22 cellular contexts compared by ENCODE assay signal in genomic region chr12:122990961-122991622, GRCh38. TPM values are rescaled to one million over a fixed set of nuclear protein-coding genes. Genes with fewer than 3 reads are reported as not detected.
DNase-seq lines count a peak whose midpoint lies in the region; ATAC-seq and TF ChIP-seq lines count a peak whose summit lies in the region.
"Had no signal": no experiment of that assay in that cellular context is flagged by ENCODE, and none has a peak within 500 bp of the region (broad histone marks: within the 10 kb centered on the region; RNA-seq: fewer than 3 reads in every experiment).

No MANE protein-coding gene starts in this region.

- no peak overlapping the region for H3K4me3 Mint-ChIP-seq in endothelial cell (ENCODE audit: unreplicated experiment)
- H3K4me3 Mint-ChIP-seq: CD4-positive, alpha-beta T cell; GM23338 had no signal

- peak overlapping the region; percentile 67 for H2BK15ac ChIP-seq in neuronal stem cell (ENCODE audit: low read length)

- TF ChIP-seq POLR2A in NB4 (IDR thresholded peaks at IDR 0.05; ENCODE audit: extremely low read depth, insufficient read length), result no peak

- no peak overlapping the region for H2AFZ ChIP-seq in neuronal stem cell (ENCODE audit: low read length)
- H2AFZ ChIP-seq: GM23338 had no signal

- H3K27ac Mint-ChIP-seq in endothelial cell (ENCODE audit: unreplicated experiment), result no peak overlapping the region
- H3K27ac Mint-ChIP-seq: CD4-positive, alpha-beta T cell; GM23338; IgD-negative memory B cell had no signal

- H3K27me3 Mint-ChIP-seq in endothelial cell (ENCODE audit: unreplicated experiment), result no peaks in the 10 kb centered on the region
- H3K27me3 Mint-ChIP-seq: CD4-positive, alpha-beta T cell had no signal

- intact Hi-C loops in left ventricle myocardium superior (cut with micrococcal nuclease), result no loop called here
- intact Hi-C loops in Right ventricle myocardium superior (cut with DNase I), result no loop called here

- H2BK120ac ChIP-seq in neuronal stem cell (ENCODE audit: low read depth, low read length), result peak overlapping the region; percentile 61

- H4K8ac ChIP-seq in neuronal stem cell (ENCODE audit: low read depth, low read length), result peak overlapping the region; percentile 92

- H3K23ac ChIP-seq in neuronal stem cell (ENCODE audit: low read depth, low read length, poor library complexity), result peak overlapping the region; percentile 65

- no peak overlapping the region for H3K14ac ChIP-seq in neuronal stem cell (ENCODE audit: low read length)

- H3K4me3 ChIP-seq in NB4 (ENCODE audit: low read depth, low read length) (no peak overlapping the region), neuronal stem cell (ENCODE audit: low read length in 2 of 2) (no peak overlapping the region)
- H3K4me3 ChIP-seq: BLaER1, GM23338, SJCRH30 had no signal

- no peak overlapping the region for H3K4ac ChIP-seq in neuronal stem cell (ENCODE audit: low read length)

- ATAC-seq in left ventricle myocardium superior, result no peak
- no peak for ATAC-seq in Right ventricle myocardium superior (ENCODE audit: poor library complexity)
- ATAC-seq: GM23338, PC-3, SK-N-SH treated with all-trans-retinoic acid at 6 μM for 48 hours had no signal

- H2AK5ac ChIP-seq in neuronal stem cell (ENCODE audit: low read depth, low read length), result peak overlapping the region; percentile 75

- no peaks in the 10 kb centered on the region for H3K4me1 Mint-ChIP-seq in endothelial cell (ENCODE audit: unreplicated experiment)
- H3K4me1 Mint-ChIP-seq: GM23338 had no signal

- H3K36me3 ChIP-seq in neuronal stem cell (replicated peaks in 1 of 2; ENCODE audit: control insufficient read depth in 2 of 2, insufficient read depth in 2 of 2, low read length in 2 of 2), result peaks cover 0 to 17% of the 10 kb centered on the region in 2 donors
- H3K36me3 ChIP-seq: SJCRH30 had no signal

- H3K9me3 ChIP-seq in neuronal stem cell (replicated peaks in 1 of 2; ENCODE audit: control insufficient read depth in 2 of 2, insufficient read depth in 1 of 2, low read depth in 1 of 2, low read length in 2 of 2), result no peaks in the 10 kb centered on the region
- H3K9me3 ChIP-seq: BLaER1, SJCRH30 had no signal

- H3K27me3 ChIP-seq in neuronal stem cell (ENCODE audit: control insufficient read depth in 3 of 3, insufficient read depth in 3 of 3, low read depth in 1 of 3, low read length in 3 of 3), result no peaks in the 10 kb centered on the region
- H3K27me3 ChIP-seq: BLaER1, SJCRH30 had no signal

- TF ChIP-seq CTCF in NB4 (IDR thresholded peaks at IDR 0.05; ENCODE audit: low read depth, low read length) (no peak), endothelial cell (IDR thresholded peaks at IDR 0.05; ENCODE audit: unreplicated experiment) (no peak)

- no peak overlapping the region for H4K91ac ChIP-seq in neuronal stem cell (ENCODE audit: low read depth, low read length, poor library complexity)

- H3K9ac ChIP-seq in neuronal stem cell (ENCODE audit: low read depth, low read length, poor library complexity), result peak overlapping the region; percentile 84
- H3K9ac ChIP-seq: BLaER1 had no signal

- no CpG with 5 or more reads among the region's 13 CpGs for WGBS in neuronal stem cell (ENCODE audit: extremely low coverage in 2 of 2, insufficient read length in 2 of 2, insufficient replicate concordance in 1 of 2), 2 donors

- H2BK5ac ChIP-seq in neuronal stem cell (ENCODE audit: low read length), result peak overlapping the region; percentile 87

- peaks cover 3% of the 10 kb centered on the region for H3K79me1 ChIP-seq in neuronal stem cell (ENCODE audit: low read depth, low read length)

- DNase-seq in left ventricle myocardium superior (peak; percentile 6), Right ventricle myocardium superior (no peak), NB4 (ENCODE audit: low read depth) (peak; percentile 11), neuronal stem cell (ENCODE audit: low spot score) (no peak), NCI-H2227 treated with DMSO at 0.1 percent for 48 hours (lab: John Stamatoyannopoulos, UW) (no peak), endothelial cell (ENCODE audit: low spot score) (no peak)
- DNase-seq in stimulated activated CD4-positive, alpha-beta T cell treated with anti-CD3 and anti-CD28 coated beads, Interleukin-4, amount 100 ng/mL, for 24 hours, result no peak
- DNase-seq: CD4-positive, alpha-beta T cell; HCEC 1CT; NCI-H1092 treated with DMSO at 0.1 percent for 48 hours; NCI-H1436; NCI-H187; NCI-H2171 treated with DMSO at 0.1 percent for 48 hours; NCI-H524; NCI-H748 treated with DMSO at 0.1 percent for 48 hours; NK-92 treated with Interleukin-12 subunit alpha and Interleukin-12 subunit beta, amount 100 ng/mL, for 24 hours; PC-3; SJCRH30 had no signal

- H3K36me3 Mint-ChIP-seq in endothelial cell (ENCODE audit: low read depth, unreplicated experiment), result no peaks in the 10 kb centered on the region

- H3K4me2 ChIP-seq in neuronal stem cell (ENCODE audit: insufficient read depth, low read length, poor library complexity, severe bottlenecking), result no peak overlapping the region
- H3K4me2 ChIP-seq: BLaER1, GM23338 had no signal

- H3K18ac ChIP-seq in neuronal stem cell (ENCODE audit: low read length), result peak overlapping the region; percentile 48

- no peaks in the 10 kb centered on the region for H3K4me1 ChIP-seq in neuronal stem cell (ENCODE audit: control insufficient read depth in 2 of 2, insufficient read depth in 1 of 2, low read depth in 1 of 2, low read length in 2 of 2)
- H3K4me1 ChIP-seq: BLaER1, SJCRH30 had no signal

- H3K9me3 Mint-ChIP-seq in endothelial cell (ENCODE audit: unreplicated experiment), result no peaks in the 10 kb centered on the region
- H3K9me3 Mint-ChIP-seq: CD4-positive, alpha-beta T cell; GM23338; IgD-negative memory B cell had no signal

- H3K27ac ChIP-seq in neuronal stem cell (replicated peaks; ENCODE audit: low read length), result no peak overlapping the region
- H3K27ac ChIP-seq: BLaER1, SJCRH30 had no signal

- peak overlapping the region; percentile 58 for H2BK12ac ChIP-seq in neuronal stem cell (ENCODE audit: low read length)

RNA-seq across cellular contexts. Expression of gene ARL6IP4, which starts 10.6 kb away (rescaled TPM):
- total RNA-seq in left ventricle myocardium superior (181 TPM), Right ventricle myocardium superior (162 TPM), endothelial cell (ENCODE audit: unreplicated experiment) (151 TPM)
- 134 TPM for polyA plus RNA-seq in neuronal stem cell (2013, experiment 1 of 2)
- polyA plus RNA-seq in neuronal stem cell (2013, experiment 2 of 2), result 128 TPM

RNA-seq across cellular contexts. Expression of gene OGFOD2, which starts 16.0 kb away (rescaled TPM):
- total RNA-seq in left ventricle myocardium superior (15.4 TPM), Right ventricle myocardium superior (14.2 TPM), endothelial cell (ENCODE audit: unreplicated experiment) (10.4 TPM)
- polyA plus RNA-seq in neuronal stem cell (2013, experiment 1 of 2), result 6.9 TPM
- 5.5 TPM for polyA plus RNA-seq in neuronal stem cell (2013, experiment 2 of 2)

RNA-seq across cellular contexts. Expression of gene ABCB9, which starts 24.8 kb away (rescaled TPM):
- total RNA-seq in left ventricle myocardium superior, result 4.6 TPM
- total RNA-seq in Right ventricle myocardium superior, result 3.9 TPM
- polyA plus RNA-seq in neuronal stem cell (2013, experiment 1 of 2), result 2.0 TPM
- polyA plus RNA-seq in neuronal stem cell (2013, experiment 2 of 2), result 1.5 TPM
- total RNA-seq in endothelial cell (ENCODE audit: unreplicated experiment), result 10.9 TPM

Comparison
In these comparisons a context has a peak if more than half of its experiments do, and no peak if none do; other contexts are left out.
1. DNase-seq: peak in left ventricle myocardium superior (single experiment) and NB4 (single experiment); none in Right ventricle myocardium superior (single experiment), neuronal stem cell (single experiment), NCI-H2227 treated with DMSO at 0.1 percent for 48 hours (single experiment), endothelial cell (single experiment) and stimulated activated CD4-positive, alpha-beta T cell treated with anti-CD3 and anti-CD28 coated beads, Interleukin-4, amount 100 ng/mL, for 24 hours (single experiment).